31 cellular contexts compared by ENCODE assay signal in genomic region chr14:94569381-94570001, GRCh38. TPM values are rescaled to one million over a fixed set of nuclear protein-coding genes. Genes with fewer than 3 reads are reported as not detected.
"Had no signal": no experiment of that assay in that cellular context is flagged by ENCODE, and none has a peak within 500 bp of the region (broad histone marks: within the 10 kb centered on the region; RNA-seq: fewer than 3 reads in every experiment).

No MANE protein-coding gene starts in this region.

- H3K36me3 Mint-ChIP-seq: natural killer cell; stimulated activated memory B cell treated with anti-CD40 and anti-IgM and Interleukin-4, amounts not matched to agents 10 μg/mL and 1 μg/mL and 100 μg/mL, for 72 hours had no signal

- H3K36me3 ChIP-seq: colonic mucosa, esophagus muscularis mucosa, gastroesophageal sphincter, heart left ventricle, left lung, lower lobe of right lung, neutrophil, spleen, thoracic aorta, tibial nerve, upper lobe of right lung, uterus had no signal

- DNase-seq: colonic mucosa; dermis blood vessel endothelial cell; effector memory CD4-positive, alpha-beta T cell; foreskin keratinocyte; heart left ventricle; kidney; lower lobe of right lung; natural killer cell; psoas muscle; right cardiac atrium; spleen; stimulated activated CD4-positive, alpha-beta T cell treated with anti-CD3 and anti-CD28 coated beads, Interleukin-4, amount 100 ng/mL, for 4 hours; stimulated activated naive CD8-positive, alpha-beta T cell treated with anti-CD3 and anti-CD28 coated beads, Interleukin-15, Interleukin-2, amounts not matched to agents 100 U/mL and 50 U/mL, for 24 hours; substantia nigra; upper lobe of right lung; uterus had no signal

- H3K27ac Mint-ChIP-seq: natural killer cell; stimulated activated memory B cell treated with anti-CD40 and anti-IgM and Interleukin-4, amounts not matched to agents 10 μg/mL and 1 μg/mL and 100 μg/mL, for 72 hours had no signal

- H3K4me3 ChIP-seq: colonic mucosa, esophagus muscularis mucosa, gastroesophageal sphincter, heart left ventricle, hepatocyte, left lung, lower lobe of right lung, psoas muscle, skin epidermis, spleen, thoracic aorta, tibial nerve, upper lobe of right lung, uterus had no signal

- H3K27me3 ChIP-seq: colonic mucosa, esophagus muscularis mucosa, foreskin keratinocyte, hepatocyte, left lung, neutrophil, spleen, tibial nerve, upper lobe of right lung, uterus had no signal

- H3K9me3 ChIP-seq: colonic mucosa, heart left ventricle, left lung, lower lobe of right lung, neutrophil, psoas muscle, spleen, thoracic aorta, tibial nerve, upper lobe of right lung, uterus had no signal

- H3K4me3 Mint-ChIP-seq: natural killer cell; stimulated activated memory B cell treated with anti-CD40 and anti-IgM and Interleukin-4, amounts not matched to agents 10 μg/mL and 1 μg/mL and 100 μg/mL, for 72 hours had no signal

- H3K27me3 Mint-ChIP-seq: stimulated activated memory B cell treated with anti-CD40 and anti-IgM and Interleukin-4, amounts not matched to agents 10 μg/mL and 1 μg/mL and 100 μg/mL, for 72 hours had no signal

- ATAC-seq: foreskin keratinocyte, gastroesophageal sphincter, heart left ventricle, left lung, lower lobe of right lung, natural killer cell, psoas muscle, right cardiac atrium, upper lobe of right lung had no signal

- H3K27ac ChIP-seq: colonic mucosa, esophagus muscularis mucosa, foreskin keratinocyte, gastroesophageal sphincter, heart left ventricle, hepatocyte, left lung, lower lobe of right lung, neutrophil, psoas muscle, skin epidermis, thoracic aorta, tibial nerve, upper lobe of right lung, uterus had no signal

- H3K4me1 Mint-ChIP-seq: natural killer cell; stimulated activated memory B cell treated with anti-CD40 and anti-IgM and Interleukin-4, amounts not matched to agents 10 μg/mL and 1 μg/mL and 100 μg/mL, for 72 hours had no signal

- H3K4me1 ChIP-seq: colonic mucosa, foreskin keratinocyte, left lung, psoas muscle, upper lobe of right lung, uterus had no signal

- H3K9me3 Mint-ChIP-seq: natural killer cell had no signal

RNA-seq across cellular contexts. Expression of gene SERPINA4, which starts 8.2 kb away (rescaled TPM):
- total RNA-seq: chondrocyte, dermis blood vessel endothelial cell, endothelial cell of umbilical vein, epithelial cell of proximal tubule, esophagus muscularis mucosa, fibroblast of lung, foreskin keratinocyte, gastroesophageal sphincter, heart left ventricle, left lung, lower lobe of right lung, natural killer cell, osteocyte, psoas muscle, right cardiac atrium, spleen, thoracic aorta, tibial nerve, upper lobe of right lung had no signal

RNA-seq across cellular contexts. Expression of gene SERPINA5, which starts 11.7 kb away (rescaled TPM):
- total RNA-seq: endothelial cell of umbilical vein, fibroblast of lung, foreskin keratinocyte, mononuclear cell, natural killer cell had no signal

RNA-seq across cellular contexts. Expression of gene SERPINA3, which starts 42.7 kb away (rescaled TPM):
- total RNA-seq: endothelial cell of umbilical vein, foreskin keratinocyte, mononuclear cell, natural killer cell had no signal
